ENCODE assay signal across 8 cellular contexts in genomic region chr12:53624453-53624852, GRCh38. TPM values are rescaled to one million over a fixed set of nuclear protein-coding genes. Genes with fewer than 3 reads are reported as not detected.
DNase-seq lines count a peak whose midpoint lies in the region; ATAC-seq and TF ChIP-seq lines count a peak whose summit lies in the region.

No MANE protein-coding gene starts in this region.

- intact Hi-C loops in transverse colon (cut with DNase I; ENCODE audit: low total_unique reads) = loop anchor here (10.0 kb wide), 2 partner anchors 50 to 80 kb away; partner anchors contain the start of gene ATP5MC2

- no peaks in the 10 kb centered on the region for H3K9me3 Mint-ChIP-seq in activated T-cell treated with anti-CD3 and anti-CD28 coated beads, Interleukin-2, amount 50 U/mL, for 72 hours

- peaks cover 1 to 2% of the 10 kb centered on the region in 2 donors for H3K36me3 Mint-ChIP-seq in activated T-cell treated with anti-CD3 and anti-CD28 coated beads, Interleukin-2, amount 50 U/mL, for 72 hours (ENCODE audit: insufficient read depth in 2 of 2)

- no peak for TF ChIP-seq EP300 in transverse colon (IDR thresholded peaks at IDR 0.05; ENCODE audit: low read depth)

- in situ Hi-C loops in astrocyte of the cerebellum (cut with HindIII; ENCODE audit: low sequenced_read_pairs) = no loop called here
- in situ Hi-C loops in transverse colon (cut with MboI; ENCODE audit: low pct_ligation_motif_present in 1 of 4, low pct_unique_long_range_greater_than_20kb in 1 of 4, low sequenced_read_pairs in 3 of 4) = loop anchor here in 1 of 4 donors (10.0 kb wide), 1 partner anchor 50 kb away; the partner anchor contains the start of gene ATP5MC2

- H3K36me3 ChIP-seq in transverse colon = no peaks in the 10 kb centered on the region

- WGBS in transverse colon (ENCODE audit: low coverage in 1 of 2), 2 donors = 19 to 54% methylated on average over 1 to 2 of the region's 2 CpGs

- H3K27me3 ChIP-seq in transverse colon = no peaks in the 10 kb centered on the region

- peak overlapping the region; percentile 99 for H3K27ac Mint-ChIP-seq in activated T-cell treated with anti-CD3 and anti-CD28 coated beads, Interleukin-2, amount 50 U/mL, for 72 hours

- peaks cover 3 to 52% (median 38%) of the 10 kb centered on the region in 4 donors for H3K4me1 ChIP-seq in transverse colon

- H3K4me3 ChIP-seq in astrocyte of the cerebellum (ENCODE audit: low read depth, low read length) (peak overlapping the region; percentile 68), transverse colon (peak overlapping the region; percentile 60 to 71 (median 67))

- peak overlapping the region; percentile 86 to 93 (median 89) for H3K27ac ChIP-seq in transverse colon

- no peak for DNase-seq in activated T-cell treated with anti-CD3 and anti-CD28 coated beads, Interleukin-2, amount 50 U/mL, for 72 hours
- DNase-seq in activated T-cell treated with anti-CD3 and anti-CD28 coated beads, Interleukin-2, amount 50 U/mL, for 48 hours = no peak
- DNase-seq in astrocyte of the cerebellum (ENCODE audit: low read depth) (no peak), medulla oblongata (ENCODE audit: extremely low spot score) (peak; percentile 46), transverse colon (no peak), NCI-H2227 treated with DMSO at 0.1 percent for 48 hours (lab: John Stamatoyannopoulos, UW) (no peak)

- no peak for TF ChIP-seq POLR2A in transverse colon (IDR thresholded peaks at IDR 0.05)

- H3K9me3 ChIP-seq in transverse colon = no peaks in the 10 kb centered on the region

- H3K4me3 Mint-ChIP-seq in activated T-cell treated with anti-CD3 and anti-CD28 coated beads, Interleukin-2, amount 50 U/mL, for 72 hours = peak overlapping the region; percentile 99 to 100

- ATAC-seq in activated T-cell treated with anti-CD3 and anti-CD28 coated beads, Interleukin-2, amount 50 U/mL, for 72 hours (replicated peaks in 1 of 2) = no peak
- ATAC-seq in HG03571 (IDR thresholded peaks at IDR 0.05; ENCODE audit: unreplicated experiment) (no peak), HG02981 (IDR thresholded peaks at IDR 0.05; ENCODE audit: unreplicated experiment) (no peak)

- H3K27me3 Mint-ChIP-seq in activated T-cell treated with anti-CD3 and anti-CD28 coated beads, Interleukin-2, amount 50 U/mL, for 72 hours (ENCODE audit: low read depth) = no peaks in the 10 kb centered on the region

- TF ChIP-seq CTCF in astrocyte of the cerebellum (IDR thresholded peaks at IDR 0.05; ENCODE audit: low read depth, low read length, missing control alignments) (no peak), transverse colon (IDR thresholded peaks at IDR 0.05) (no peak)

- H3K4me1 Mint-ChIP-seq in activated T-cell treated with anti-CD3 and anti-CD28 coated beads, Interleukin-2, amount 50 U/mL, for 72 hours (ENCODE audit: low read depth) = peaks cover 37% of the 10 kb centered on the region

RNA-seq across cellular contexts. Expression of gene ATF7, which starts 1.7 kb away (rescaled TPM):
- total RNA-seq in activated T-cell treated with anti-CD3 and anti-CD28 coated beads, Interleukin-2, amount 50 U/mL, for 72 hours = 10 to 100 TPM; 27.4 to 28.1 TPM
- total RNA-seq in transverse colon = 10 to 100 TPM; 14.2 to 29.7 (median 26.8) TPM

RNA-seq across cellular contexts. Expression of gene ATP5MC2, which starts 51.4 kb away (rescaled TPM):
- 100 to 1,000 TPM; 349 to 440 TPM for total RNA-seq in activated T-cell treated with anti-CD3 and anti-CD28 coated beads, Interleukin-2, amount 50 U/mL, for 72 hours
- total RNA-seq in transverse colon = 100 to 1,000 TPM; 248 to 394 (median 337) TPM
